ENCODE assay signal across 22 cellular contexts in the genomic region with DNA sequence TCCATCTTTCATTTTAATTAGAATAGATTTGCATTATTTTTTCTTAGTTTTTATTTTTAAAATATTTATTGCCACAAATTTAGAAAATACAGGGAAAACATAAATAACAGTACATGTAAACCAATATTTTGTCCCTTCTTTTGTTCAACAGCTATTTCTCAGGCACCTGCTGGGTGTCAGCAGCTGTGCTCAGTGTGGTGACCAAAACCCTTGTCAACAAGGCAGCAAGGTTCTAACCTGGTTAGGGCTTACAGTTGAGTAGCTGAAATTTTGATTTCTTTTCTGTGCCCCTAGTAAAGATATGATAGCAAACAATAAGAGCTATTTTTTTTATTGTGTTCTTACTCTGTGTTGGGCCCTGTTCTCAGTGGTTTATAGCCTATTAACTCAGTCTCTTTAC.
"Had no signal": no experiment of that assay in that cellular context is flagged by ENCODE, and none has a peak within 500 bp of the region (broad histone marks: within the 10 kb centered on the region; RNA-seq: fewer than 3 reads in every experiment).

No MANE protein-coding gene starts in this region.

- H3K9me3 ChIP-seq: lower lobe of right lung, upper lobe of right lung had no signal

- H3K27ac ChIP-seq: brain microvascular endothelial cell, lower lobe of right lung, upper lobe of right lung, WERI-Rb-1 had no signal

- H3K4me1 ChIP-seq: lower lobe of right lung, upper lobe of right lung had no signal

- H3K27me3 ChIP-seq: brain microvascular endothelial cell, upper lobe of right lung had no signal

- ATAC-seq: activated CD8-positive, alpha-beta memory T cell treated with anti-CD3 and anti-CD28 coated beads, Interleukin-2, amount 10 ng/mL, durations not matched to agents 7 days and 5 days; activated CD8-positive, alpha-beta T cell treated with anti-CD3 and anti-CD28 coated beads for 36 hours; activated naive CD4-positive, alpha-beta T cell treated with anti-CD3 and anti-CD28 coated beads, Interleukin-2, amount 50 U/mL, for 72 hours; naive thymus-derived CD8-positive, alpha-beta T cell; stimulated activated naive CD8-positive, alpha-beta T cell treated with anti-CD3 and anti-CD28 coated beads, Interleukin-15, Interleukin-2, amounts not matched to agents 100 U/mL and 50 U/mL, for 24 hours; upper lobe of right lung had no signal

- H3K4me3 ChIP-seq: lower lobe of right lung, upper lobe of right lung had no signal

- H3K36me3 ChIP-seq: brain microvascular endothelial cell had no signal

- DNase-seq: activated CD4-positive, alpha-beta T cell treated with anti-CD3 and anti-CD28 coated beads, Interleukin-2, amount 10 ng/mL, durations not matched to agents 7 days and 5 days; activated CD4-positive, CD25-positive, alpha-beta regulatory T cell treated with anti-CD3 and anti-CD28 coated beads, Interleukin-2, amount 50 U/mL, for 72 hours; activated CD8-positive, alpha-beta memory T cell treated with anti-CD3 and anti-CD28 coated beads, Interleukin-2, amount 10 ng/mL, durations not matched to agents 7 days and 5 days; activated CD8-positive, alpha-beta T cell treated with anti-CD3 and anti-CD28 coated beads for 36 hours; activated T-cell treated with anti-CD3 and anti-CD28 coated beads for 4 hours; aorta; brain microvascular endothelial cell; caudate nucleus; effector CD8-positive, alpha-beta T cell; erythroblast; foreskin fibroblast; kidney; lower lobe of right lung; mesendoderm; naive thymus-derived CD8-positive, alpha-beta T cell; retina; stimulated activated CD4-positive, alpha-beta T cell treated with anti-CD3 and anti-CD28 coated beads, Interleukin-4, amount 100 ng/mL, for 4 hours; stimulated activated naive CD8-positive, alpha-beta T cell treated with anti-CD3 and anti-CD28 coated beads, Interleukin-15, Interleukin-2, amounts not matched to agents 100 U/mL and 50 U/mL, for 24 hours; upper lobe of right lung; WERI-Rb-1 had no signal

- FAIRE-seq: kidney, TTC549 had no signal
